ENCODE assay signal across 13 cellular contexts in genomic region chr7:14690075-14690474, GRCh38.
"Had no signal": no experiment of that assay in that cellular context is flagged by ENCODE, and none has a peak within 500 bp of the region (broad histone marks: within the 10 kb centered on the region; RNA-seq: fewer than 3 reads in every experiment).

No MANE protein-coding gene starts in this region.

- H3K9me3 Mint-ChIP-seq: activated B cell treated with CpG ODN at 0.5 μM for 24 hours; activated CD4-positive, alpha-beta T cell treated with anti-CD3 and anti-CD28 coated beads, Interleukin-2, amount 10 ng/mL, durations not matched to agents 24 days and 14 days; activated naive CD4-positive, alpha-beta T cell treated with anti-CD3 and anti-CD28 coated beads for 36 hours; activated T-helper 17 cell treated with anti-CD3 and anti-CD28 coated beads, Interleukin-2, amount 50 U/mL, for 72 hours; memory B cell; natural killer cell had no signal

- ATAC-seq: activated T-helper 17 cell treated with anti-CD3 and anti-CD28 coated beads, Interleukin-2, amount 50 U/mL, for 72 hours; natural killer cell; stimulated activated naive CD8-positive, alpha-beta T cell treated with anti-CD3 and anti-CD28 coated beads, Interleukin-15, Interleukin-2, amounts not matched to agents 100 U/mL and 50 U/mL, for 24 hours had no signal

- H3K4me1 Mint-ChIP-seq: activated B cell treated with CpG ODN at 0.5 μM for 24 hours; activated CD4-positive, alpha-beta T cell treated with anti-CD3 and anti-CD28 coated beads, Interleukin-2, amount 10 ng/mL, durations not matched to agents 24 days and 14 days; activated T-helper 17 cell treated with anti-CD3 and anti-CD28 coated beads, Interleukin-2, amount 50 U/mL, for 72 hours; natural killer cell had no signal

- H3K4me3 Mint-ChIP-seq: activated B cell treated with CpG ODN at 0.5 μM for 24 hours; activated CD4-positive, alpha-beta T cell treated with anti-CD3 and anti-CD28 coated beads, Interleukin-2, amount 10 ng/mL, durations not matched to agents 24 days and 14 days; activated naive CD4-positive, alpha-beta T cell treated with anti-CD3 and anti-CD28 coated beads for 36 hours; activated T-helper 17 cell treated with anti-CD3 and anti-CD28 coated beads, Interleukin-2, amount 50 U/mL, for 72 hours; memory B cell; natural killer cell had no signal

- H3K27me3 Mint-ChIP-seq: activated B cell treated with CpG ODN at 0.5 μM for 24 hours; activated CD4-positive, alpha-beta T cell treated with anti-CD3 and anti-CD28 coated beads, Interleukin-2, amount 10 ng/mL, durations not matched to agents 24 days and 14 days; memory B cell had no signal

- H3K27ac Mint-ChIP-seq: activated B cell treated with CpG ODN at 0.5 μM for 24 hours; activated CD4-positive, alpha-beta T cell treated with anti-CD3 and anti-CD28 coated beads, Interleukin-2, amount 10 ng/mL, durations not matched to agents 24 days and 14 days; activated naive CD4-positive, alpha-beta T cell treated with anti-CD3 and anti-CD28 coated beads for 36 hours; activated T-helper 17 cell treated with anti-CD3 and anti-CD28 coated beads, Interleukin-2, amount 50 U/mL, for 72 hours; memory B cell; natural killer cell had no signal

- DNase-seq: activated B cell treated with CpG ODN at 0.5 μM for 24 hours; activated CD4-positive, alpha-beta T cell treated with anti-CD3 and anti-CD28 coated beads, Interleukin-2, amount 10 ng/mL, durations not matched to agents 24 days and 14 days; activated CD8-positive, alpha-beta memory T cell treated with anti-CD3 and anti-CD28 coated beads for 24 hours; activated naive CD4-positive, alpha-beta T cell treated with anti-CD3 and anti-CD28 coated beads for 36 hours; esophagus squamous epithelium; foreskin fibroblast; head of caudate nucleus; natural killer cell; stimulated activated CD4-positive, alpha-beta T cell treated with anti-CD3 and anti-CD28 coated beads, Interleukin-2, amount 100 ng/mL, for 48 hours; stimulated activated naive CD8-positive, alpha-beta T cell treated with anti-CD3 and anti-CD28 coated beads, Interleukin-15, Interleukin-2, amounts not matched to agents 100 U/mL and 50 U/mL, for 24 hours; upper lobe of left lung had no signal

- H3K36me3 Mint-ChIP-seq: memory B cell, natural killer cell had no signal
